ENCODE assay signal across 20 cellular contexts in the genomic region with DNA sequence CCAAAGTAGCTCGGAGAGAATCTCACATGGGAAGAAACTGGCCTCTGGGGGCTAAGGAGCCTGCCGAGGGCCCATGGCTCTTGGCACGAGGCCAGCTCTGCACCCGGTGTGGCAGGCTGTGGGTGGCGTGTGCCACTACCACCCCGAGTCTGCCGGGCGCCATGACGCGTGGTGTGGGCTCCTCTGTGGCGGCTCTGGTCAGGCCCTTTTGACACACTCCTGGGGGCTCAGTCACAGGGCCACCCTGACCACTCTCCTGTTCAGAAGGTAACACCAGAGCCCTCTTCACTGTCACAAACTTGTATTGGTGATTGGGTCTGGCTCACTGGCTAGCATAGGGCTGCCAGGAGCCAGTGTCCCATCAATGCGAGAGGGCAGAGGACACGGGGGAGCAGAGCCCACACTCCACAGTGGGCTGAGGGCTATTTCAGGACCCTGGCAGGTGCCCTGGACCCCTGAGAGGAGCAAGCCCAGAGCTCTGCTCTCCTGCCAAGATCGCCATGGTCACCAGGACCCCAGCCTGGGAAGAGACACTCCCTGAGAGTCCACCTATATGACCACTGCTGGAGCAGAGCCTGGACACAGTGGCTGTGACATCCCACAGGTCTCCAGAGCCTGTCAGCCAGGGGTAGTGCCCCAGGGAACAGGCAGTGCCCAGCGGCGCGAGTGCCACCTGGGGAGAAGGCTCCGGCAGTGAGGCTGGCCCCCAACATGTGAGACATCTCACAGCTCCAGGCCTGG. TPM values are rescaled to one million over a fixed set of nuclear protein-coding genes. Genes with fewer than 3 reads are reported as not detected.
DNase-seq lines count a peak whose midpoint lies in the region; ATAC-seq, FAIRE-seq and TF ChIP-seq lines count a peak whose summit lies in the region.
"Had no signal": no experiment of that assay in that cellular context is flagged by ENCODE, and none has a peak within 500 bp of the region (broad histone marks: within the 10 kb centered on the region; RNA-seq: fewer than 3 reads in every experiment).

No MANE protein-coding gene starts in this region.

- H3K27me3 ChIP-seq in RWPE2 (ENCODE audit: insufficient read depth, poor library complexity, severe bottlenecking) = no peaks in the 10 kb centered on the region
- no peaks in the 10 kb centered on the region for H3K27me3 ChIP-seq in gastrocnemius medialis

- CTCF ChIA-PET in HEK293 (lab: Yijun Ruan, JAX) = interaction anchor here (0.6 to 9.3 kb wide), 6 partner anchors 9 to 80 kb away, joined by 4 to 47 read pairs (median 6); a partner anchor contains a TSS

- H3K4me3 Mint-ChIP-seq in nephron progenitor cell = no peak overlapping the region
- H3K4me3 Mint-ChIP-seq: CD14-positive monocyte had no signal

- no peak for FAIRE-seq in kidney (lab: Jason Lieb, UNC)
- FAIRE-seq: RCC 7860 had no signal

- no peak for TF ChIP-seq CTCF in HEK293 (tag by site-specific recombination; IDR thresholded peaks at IDR 0.05)
- no peak for TF ChIP-seq CTCF in RWPE2 (IDR thresholded peaks at IDR 0.05; ENCODE audit: poor library complexity, severe bottlenecking)
- no peak for TF ChIP-seq CTCF in gastrocnemius medialis (IDR thresholded peaks at IDR 0.05 in 4 of 5, conservative IDR thresholded peaks at IDR 0.05 in 1 of 5)
- TF ChIP-seq CTCF in kidney (IDR thresholded peaks at IDR 0.05; ENCODE audit: borderline replicate concordance, extremely low read depth, insufficient read depth) = no peak
- TF ChIP-seq CTCF in nephron progenitor cell (IDR thresholded peaks at IDR 0.05) = no peak

- no peaks in the 10 kb centered on the region for H3K4me1 Mint-ChIP-seq in nephron progenitor cell

- H3K4me1 ChIP-seq in HEK293 (ENCODE audit: control insufficient read depth, insufficient read depth, low read length) = no peaks in the 10 kb centered on the region
- H3K4me1 ChIP-seq in RWPE2 (ENCODE audit: insufficient read depth, poor library complexity, severe bottlenecking) = no peaks in the 10 kb centered on the region
- peaks cover 0 to 18% of the 10 kb centered on the region in 2 donors for H3K4me1 ChIP-seq in gastrocnemius medialis
- no peaks in the 10 kb centered on the region for H3K4me1 ChIP-seq in kidney (ENCODE audit: control insufficient read depth in 1 of 2, insufficient read depth in 1 of 2, low read depth in 1 of 2, low read length in 2 of 2)

- H3K36me3 Mint-ChIP-seq in nephron progenitor cell (ENCODE audit: low read depth) = peaks cover 24% of the 10 kb centered on the region

- intact Hi-C loops in gastrocnemius medialis (cut with DNase I; ENCODE audit: low total_unique reads) (no loop called here), kidney (cut with DNase I) (no loop called here)

- H3K27ac ChIP-seq in HEK293 (ENCODE audit: extremely low read depth, low read depth, low read length) = no peak overlapping the region
- H3K27ac ChIP-seq in RWPE2 (ENCODE audit: poor library complexity, severe bottlenecking) = no peak overlapping the region
- peak overlapping the region; percentile 56 to 84 (median 70) for H3K27ac ChIP-seq in gastrocnemius medialis
- no peak overlapping the region for H3K27ac ChIP-seq in kidney (ENCODE audit: low read depth in 2 of 2, low read length in 2 of 2)

- POLR2A ChIA-PET in HEK293 (lab: Yijun Ruan, JAX) = no interaction called here

- H3K4me3 ChIP-seq in HEK293 (ENCODE audit: low read depth, low read length) = no peak overlapping the region
- H3K4me3 ChIP-seq in RWPE2 (ENCODE audit: severe bottlenecking) = no peak overlapping the region
- H3K4me3 ChIP-seq in gastrocnemius medialis = no peak overlapping the region
- no peak overlapping the region for H3K4me3 ChIP-seq in kidney (ENCODE audit: low read length in 2 of 2)

- H3K27me3 Mint-ChIP-seq in nephron progenitor cell (ENCODE audit: low read depth, poor library complexity) = no peaks in the 10 kb centered on the region

- in situ Hi-C loops in gastrocnemius medialis (cut with MboI; ENCODE audit: low sequenced_read_pairs in 4 of 4) = no loop called here

- no peak overlapping the region for H3K9ac ChIP-seq in kidney (ENCODE audit: low read length in 2 of 2)

- no peak overlapping the region for H3K27ac Mint-ChIP-seq in nephron progenitor cell

- ATAC-seq in RWPE2 (ENCODE audit: low read depth) (no peak), esophagus mucosa (peak; percentile 4), gastrocnemius medialis (peak in 1 of 2 donors; percentile 3)

- H3K9me3 Mint-ChIP-seq in nephron progenitor cell = no peaks in the 10 kb centered on the region
- H3K9me3 Mint-ChIP-seq: CD14-positive monocyte had no signal

- DNase-seq in RWPE2 (ENCODE audit: low spot score) (peak; percentile 49), gastrocnemius medialis (no peak), NCI-H187 (lab: John Stamatoyannopoulos, UW) (no peak), kidney (no peak), nephron progenitor cell (no peak)
- DNase-seq: ACHN, AML-193, COR-L47, Kasumi-1, MM.1S, NCI-H1092 treated with DMSO at 0.1 percent for 48 hours, NCI-H1694, NCI-H2107, NCI-H2227 treated with DMSO at 0.1 percent for 48 hours, NCI-H524, SIG-M5 had no signal

- H3K36me3 ChIP-seq in HEK293 (ENCODE audit: control insufficient read depth in 2 of 2, insufficient read depth in 1 of 2, low read length in 2 of 2) (peaks cover 5 to 87% of the 10 kb centered on the region in 2 experiments; a peak in 2 of 3 replicates), RWPE2 (ENCODE audit: low read depth) (peaks cover 30% of the 10 kb centered on the region), gastrocnemius medialis (peaks cover 0 to 63% of the 10 kb centered on the region in 2 donors), kidney (ENCODE audit: control insufficient read depth in 1 of 2, insufficient read depth in 2 of 2, low read length in 2 of 2) (peaks cover 24 to 42% of the 10 kb centered on the region in 2 donors)

- no peak for TF ChIP-seq POLR2A in gastrocnemius medialis (IDR thresholded peaks at IDR 0.05)

- no peaks in the 10 kb centered on the region for H3K9me3 ChIP-seq in HEK293 (ENCODE audit: control insufficient read depth, insufficient read depth, low read depth, low read length)
- no peaks in the 10 kb centered on the region for H3K9me3 ChIP-seq in RWPE2 (ENCODE audit: severe bottlenecking)
- H3K9me3 ChIP-seq in gastrocnemius medialis = no peaks in the 10 kb centered on the region
- H3K9me3 ChIP-seq in kidney (ENCODE audit: control insufficient read depth in 1 of 2, low read length in 2 of 2) = no peaks in the 10 kb centered on the region

TF ChIP-seq in HEK293, 187 proteins besides CTCF, POLR2A, EP300 and RAD21:
- TF ChIP-seq ZIC2 (tag by site-specific recombination; IDR thresholded peaks at IDR 0.05) (peak; percentile 84), SCRT2 (tag by site-specific recombination; IDR thresholded peaks at IDR 0.05) (no peak)

RNA-seq across cellular contexts. Expression of a gene that starts 8.6 kb away (rescaled TPM):
- 21.3 TPM for total RNA-seq in esophagus mucosa
- total RNA-seq in gastrocnemius medialis = 10 to 100 TPM; 10.2 to 13.8 (median 11.0) TPM
- 42.5 TPM for total RNA-seq in kidney
- 13.8 TPM for polyA plus RNA-seq in kidney (ENCODE audit: insufficient read depth, low read depth, low replicate concordance)

RNA-seq across cellular contexts. Expression of a gene that starts 21.3 kb away (rescaled TPM):
- total RNA-seq in esophagus mucosa = 12.8 TPM
- total RNA-seq in gastrocnemius medialis = 10 to 100 TPM in 3 of 4 donors, 1 to 10 TPM in 1; 8.2 to 15.7 (median 14.2) TPM
- total RNA-seq in kidney = 26.7 TPM
- 8.1 TPM for polyA plus RNA-seq in kidney (ENCODE audit: insufficient read depth, low read depth, low replicate concordance)

Comparison
In these comparisons a context has a peak if more than half of its experiments do, and no peak if none do; other contexts are left out.
1. H3K27ac ChIP-seq: peak in gastrocnemius medialis (4 of 4); none in HEK293 (single experiment), RWPE2 (single experiment) and kidney (0 of 2).